8 cellular contexts compared by ENCODE assay signal in the genomic region with DNA sequence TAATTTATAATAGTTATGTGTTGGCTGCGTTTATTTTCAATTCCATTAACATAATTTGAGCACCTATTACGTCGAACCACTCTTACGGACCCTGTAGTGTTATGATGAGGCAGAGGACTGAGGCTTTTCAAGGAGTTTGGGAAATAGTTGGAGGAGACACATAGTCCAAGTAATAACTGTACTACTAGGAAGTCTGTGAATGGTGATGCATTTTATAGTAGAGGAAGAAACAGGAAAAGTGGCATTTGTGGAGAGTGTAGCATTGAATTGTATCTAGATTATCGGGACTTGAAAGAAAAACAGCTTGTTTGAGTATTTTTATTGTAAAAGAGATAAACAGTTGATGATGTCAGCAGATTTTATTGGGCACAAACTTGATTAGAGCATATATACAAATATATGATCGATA. TPM values are rescaled to one million over a fixed set of nuclear protein-coding genes. Genes with fewer than 3 reads are reported as not detected.
DNase-seq lines count a peak whose midpoint lies in the region; ATAC-seq and TF ChIP-seq lines count a peak whose summit lies in the region.

No MANE protein-coding gene starts in this region.

- H3K36me3 ChIP-seq in left lung, result no peaks in the 10 kb centered on the region
- H3K36me3 ChIP-seq in upper lobe of right lung, result no peaks in the 10 kb centered on the region

- H3K9me3 Mint-ChIP-seq in activated naive CD4-positive, alpha-beta T cell treated with anti-CD3 and anti-CD28 coated beads, Interleukin-2, amount 10 ng/mL, durations not matched to agents 7 days and 5 days, result no peaks in the 10 kb centered on the region
- no peaks in the 10 kb centered on the region for H3K9me3 Mint-ChIP-seq in activated T-helper 2 cell treated with anti-CD3 and anti-CD28 coated beads, Interferon-gamma antibody, Interleukin-2, Interleukin-4, amounts not matched to agents 10 μg/mL and 5 μg/mL and 100 μg/mL, durations not matched to agents 14 hours and 24 hours and 36 hours

- intact Hi-C loops in activated T-helper 2 cell treated with anti-CD3 and anti-CD28 coated beads, Interferon-gamma antibody, Interleukin-2, Interleukin-4, amounts not matched to agents 10 μg/mL and 5 μg/mL and 100 μg/mL, durations not matched to agents 14 hours and 24 hours and 36 hours (cut with micrococcal nuclease), result loop anchor here (10.0 kb wide), 2 partner anchors 198 to 228 kb away; a partner anchor contains a TSS
- intact Hi-C loops in left lung (cut with DNase I), result no loop called here
- intact Hi-C loops in upper lobe of right lung (cut with DNase I), result loop anchor here (10.0 kb wide), 1 partner anchor 148 kb away; a partner anchor contains a TSS

- H3K27ac ChIP-seq in left lung, result peak overlapping the region; percentile 91 to 97
- H3K27ac ChIP-seq in upper lobe of right lung, result peak overlapping the region; percentile 91

- H3K4me1 ChIP-seq in left lung (peaks cover 39 to 85% of the 10 kb centered on the region in 2 donors), upper lobe of right lung (peaks cover 54% of the 10 kb centered on the region)

- H3K9me3 ChIP-seq in left lung (no peaks in the 10 kb centered on the region), upper lobe of right lung (no peaks in the 10 kb centered on the region)

- ATAC-seq in left lung (no peak), upper lobe of right lung (no peak), GM18505 (IDR thresholded peaks at IDR 0.05; ENCODE audit: unreplicated experiment) (no peak), GM18907 (IDR thresholded peaks at IDR 0.05; ENCODE audit: unreplicated experiment) (no peak)

- TF ChIP-seq CTCF in left lung (IDR thresholded peaks at IDR 0.05) (no peak), upper lobe of right lung (IDR thresholded peaks at IDR 0.05) (no peak)

- H3K27me3 Mint-ChIP-seq in activated naive CD4-positive, alpha-beta T cell treated with anti-CD3 and anti-CD28 coated beads, Interleukin-2, amount 10 ng/mL, durations not matched to agents 7 days and 5 days, result no peaks in the 10 kb centered on the region
- no peaks in the 10 kb centered on the region for H3K27me3 Mint-ChIP-seq in activated T-helper 2 cell treated with anti-CD3 and anti-CD28 coated beads, Interferon-gamma antibody, Interleukin-2, Interleukin-4, amounts not matched to agents 10 μg/mL and 5 μg/mL and 100 μg/mL, durations not matched to agents 14 hours and 24 hours and 36 hours (ENCODE audit: low read depth)

- peak overlapping the region; percentile 68 to 95 for H3K4me3 ChIP-seq in left lung
- peak overlapping the region; percentile 81 for H3K4me3 ChIP-seq in upper lobe of right lung

- no peaks in the 10 kb centered on the region for H3K27me3 ChIP-seq in left lung
- no peaks in the 10 kb centered on the region for H3K27me3 ChIP-seq in upper lobe of right lung

- peak overlapping the region; percentile 87 for H3K4me3 Mint-ChIP-seq in activated naive CD4-positive, alpha-beta T cell treated with anti-CD3 and anti-CD28 coated beads, Interleukin-2, amount 10 ng/mL, durations not matched to agents 7 days and 5 days
- peak overlapping the region; percentile 89 for H3K4me3 Mint-ChIP-seq in activated T-helper 2 cell treated with anti-CD3 and anti-CD28 coated beads, Interferon-gamma antibody, Interleukin-2, Interleukin-4, amounts not matched to agents 10 μg/mL and 5 μg/mL and 100 μg/mL, durations not matched to agents 14 hours and 24 hours and 36 hours (ENCODE audit: low read depth)

- peaks cover 18% of the 10 kb centered on the region for H3K36me3 Mint-ChIP-seq in activated naive CD4-positive, alpha-beta T cell treated with anti-CD3 and anti-CD28 coated beads, Interleukin-2, amount 10 ng/mL, durations not matched to agents 7 days and 5 days
- H3K36me3 Mint-ChIP-seq in activated T-helper 2 cell treated with anti-CD3 and anti-CD28 coated beads, Interferon-gamma antibody, Interleukin-2, Interleukin-4, amounts not matched to agents 10 μg/mL and 5 μg/mL and 100 μg/mL, durations not matched to agents 14 hours and 24 hours and 36 hours (ENCODE audit: low read depth), result peaks cover 21% of the 10 kb centered on the region

- peak overlapping the region; percentile 96 for H3K27ac Mint-ChIP-seq in activated naive CD4-positive, alpha-beta T cell treated with anti-CD3 and anti-CD28 coated beads, Interleukin-2, amount 10 ng/mL, durations not matched to agents 7 days and 5 days
- peak overlapping the region; percentile 80 for H3K27ac Mint-ChIP-seq in activated T-helper 2 cell treated with anti-CD3 and anti-CD28 coated beads, Interferon-gamma antibody, Interleukin-2, Interleukin-4, amounts not matched to agents 10 μg/mL and 5 μg/mL and 100 μg/mL, durations not matched to agents 14 hours and 24 hours and 36 hours

- CTCF ChIA-PET in activated naive CD4-positive, alpha-beta T cell treated with anti-CD3 and anti-CD28 coated beads, Interleukin-2, amount 10 ng/mL, durations not matched to agents 7 days and 5 days (lab: Charles Lee), result interaction anchor here (1.0 to 2.1 kb wide), 3 partner anchors 10 to 143 kb away, joined by 3 to 7 read pairs (median 5); no protein-coding TSS in a partner anchor

- TF ChIP-seq POLR2A in GM18505 (IDR thresholded peaks at IDR 0.05; ENCODE audit: borderline replicate concordance, extremely low read depth, insufficient read depth, insufficient read length), result no peak

- no peak for DNase-seq in activated naive CD4-positive, alpha-beta T cell treated with anti-CD3 and anti-CD28 coated beads, Interleukin-2, amount 10 ng/mL, durations not matched to agents 7 days and 5 days
- DNase-seq in activated naive CD4-positive, alpha-beta T cell treated with Interleukin-2 at 50 U/mL for 16 hours, result no peak
- no peak for DNase-seq in activated T-helper 2 cell treated with anti-CD3 and anti-CD28 coated beads, Interferon-gamma antibody, Interleukin-2, Interleukin-4, amounts not matched to agents 10 μg/mL and 5 μg/mL and 100 μg/mL, durations not matched to agents 14 hours and 24 hours and 36 hours (ENCODE audit: low spot score)
- no peak for DNase-seq in left lung
- no peak for DNase-seq in upper lobe of right lung
- DNase-seq in NCI-H2196 (lab: John Stamatoyannopoulos, UW; ENCODE audit: unreplicated experiment), result no peak

- H3K4me1 Mint-ChIP-seq in activated naive CD4-positive, alpha-beta T cell treated with anti-CD3 and anti-CD28 coated beads, Interleukin-2, amount 10 ng/mL, durations not matched to agents 7 days and 5 days, result peaks cover 67% of the 10 kb centered on the region
- peaks cover 57% of the 10 kb centered on the region for H3K4me1 Mint-ChIP-seq in activated T-helper 2 cell treated with anti-CD3 and anti-CD28 coated beads, Interferon-gamma antibody, Interleukin-2, Interleukin-4, amounts not matched to agents 10 μg/mL and 5 μg/mL and 100 μg/mL, durations not matched to agents 14 hours and 24 hours and 36 hours (ENCODE audit: low read depth)

RNA-seq across cellular contexts. Expression of a gene that starts 1.7 kb away (rescaled TPM):
- total RNA-seq in activated T-helper 2 cell treated with anti-CD3 and anti-CD28 coated beads, Interferon-gamma antibody, Interleukin-2, Interleukin-4, amounts not matched to agents 10 μg/mL and 5 μg/mL and 100 μg/mL, durations not matched to agents 14 hours and 24 hours and 36 hours, result 136 and 146 TPM in 2 replicates
- 10 to 100 TPM; 58.5 to 65.8 TPM for total RNA-seq in left lung
- total RNA-seq in upper lobe of right lung, result 74.5 TPM

Comparison
In these comparisons a context has a peak if more than half of its experiments do, and no peak if none do; other contexts are left out.
1. intact Hi-C loops: an anchor here in activated T-helper 2 cell treated with anti-CD3 and anti-CD28 coated beads, Interferon-gamma antibody, Interleukin-2, Interleukin-4, amounts not matched to agents 10 μg/mL and 5 μg/mL and 100 μg/mL, durations not matched to agents 14 hours and 24 hours and 36 hours (10.0 kb wide) and upper lobe of right lung (10.0 kb wide); none called in left lung.